1 cellular context compared by ENCODE assay signal in genomic region chr1:40344597-40344996, GRCh38.
TF ChIP-seq lines count a peak whose summit lies in the region.

No MANE protein-coding gene starts in this region.

TF ChIP-seq in HepG2, 621 proteins besides CTCF, POLR2A, EP300 and RAD21:
- TF ChIP-seq HMG20B (CRISPR knock-in tag; conservative IDR thresholded peaks at IDR 0.05) (0 out of 2 replicates have a peak, but pooled peaks have one; percentile 36), SALL1 (CRISPR knock-in tag; IDR thresholded peaks at IDR 0.05) (0 out of 2 replicates have a peak, but pooled peaks have one; percentile 27), GFI1 (CRISPR knock-in tag; IDR thresholded peaks at IDR 0.05; ENCODE audit: borderline replicate concordance) (peak; percentile 94), ZNF740 (CRISPR knock-in tag; IDR thresholded peaks at IDR 0.05) (no peak), HBP1 (CRISPR knock-in tag; IDR thresholded peaks at IDR 0.05; ENCODE audit: low read depth) (no peak), BHLHE40 (IDR thresholded peaks at IDR 0.05; ENCODE audit: low read length) (no peak), ZNF784 (CRISPR knock-in tag; IDR thresholded peaks at IDR 0.05; ENCODE audit: borderline replicate concordance) (no peak), ZFYVE20 (CRISPR knock-in tag; IDR thresholded peaks at IDR 0.05; ENCODE audit: borderline replicate concordance, low read depth) (no peak), ZNF276 (CRISPR knock-in tag; IDR thresholded peaks at IDR 0.05; ENCODE audit: low read depth) (no peak), ZNF670 (CRISPR knock-in tag; IDR thresholded peaks at IDR 0.05; ENCODE audit: borderline replicate concordance) (no peak), MXI1 (IDR thresholded peaks at IDR 0.05; ENCODE audit: borderline replicate concordance, low read depth, low read length) (no peak), MAFG (CRISPR knock-in tag; IDR thresholded peaks at IDR 0.05) (no peak), ZNF615 (CRISPR knock-in tag; IDR thresholded peaks at IDR 0.05; ENCODE audit: borderline replicate concordance) (no peak), ZNF567 (CRISPR knock-in tag; IDR thresholded peaks at IDR 0.05; ENCODE audit: borderline replicate concordance) (no peak), ZSCAN29 (CRISPR knock-in tag; conservative IDR thresholded peaks at IDR 0.05) (no peak), GABPA (IDR thresholded peaks at IDR 0.05; ENCODE audit: low read depth, low read length) (no peak), GABPA (CRISPR knock-in tag; IDR thresholded peaks at IDR 0.05; ENCODE audit: low read depth) (no peak), MTF2 (CRISPR knock-in tag; IDR thresholded peaks at IDR 0.05; ENCODE audit: borderline replicate concordance) (no peak), ZNF251 (CRISPR knock-in tag; IDR thresholded peaks at IDR 0.05) (no peak), PHF20 (CRISPR knock-in tag; IDR thresholded peaks at IDR 0.05) (no peak), MIXL1 (CRISPR knock-in tag; IDR thresholded peaks at IDR 0.05) (no peak), THYN1 (CRISPR knock-in tag; IDR thresholded peaks at IDR 0.05; ENCODE audit: borderline replicate concordance, low read depth) (no peak), ZNF446 (CRISPR knock-in tag; IDR thresholded peaks at IDR 0.05) (no peak), SKI (IDR thresholded peaks at IDR 0.05; ENCODE audit: partially characterized antibody) (no peak), ETS1 (CRISPR knock-in tag; IDR thresholded peaks at IDR 0.05) (no peak), HOXA5 (CRISPR knock-in tag; IDR thresholded peaks at IDR 0.05) (no peak), KAT8 (CRISPR knock-in tag; IDR thresholded peaks at IDR 0.05) (no peak), CEBPB (IDR thresholded peaks at IDR 0.05; ENCODE audit: borderline replicate concordance, low read depth, low read length) (peak; percentile 43; the same call in 1 of the 2 replicates), ZNF792 (CRISPR knock-in tag; IDR thresholded peaks at IDR 0.05) (no peak), ZNF720 (CRISPR knock-in tag; IDR thresholded peaks at IDR 0.05) (no peak), STAG1 (CRISPR knock-in tag; IDR thresholded peaks at IDR 0.05) (0 out of 2 replicates have a peak, but pooled peaks have one; percentile 19), SP140L (CRISPR knock-in tag; IDR thresholded peaks at IDR 0.05; ENCODE audit: borderline replicate concordance) (no peak), HNRNPL (IDR thresholded peaks at IDR 0.05; ENCODE audit: low read depth, low read length) (no peak), ZNF225 (CRISPR knock-in tag; IDR thresholded peaks at IDR 0.05) (no peak), TBX3 (IDR thresholded peaks at IDR 0.05; ENCODE audit: borderline replicate concordance) (no peak), U2AF1 (optimal IDR thresholded peaks at IDR 0.05; ENCODE audit: low read depth, low read length) (no peak), MAZ (IDR thresholded peaks at IDR 0.05; ENCODE audit: borderline replicate concordance, low read depth, low read length) (peak; percentile 52; the same call in 1 of the 2 replicates), MAZ (CRISPR knock-in tag; IDR thresholded peaks at IDR 0.05; ENCODE audit: low read depth) (no peak), RFXANK (CRISPR knock-in tag; IDR thresholded peaks at IDR 0.05) (no peak), ZNF121 (CRISPR knock-in tag; IDR thresholded peaks at IDR 0.05) (peak; percentile 18; the same call in 1 of the 2 replicates), ZNF503 (CRISPR knock-in tag; IDR thresholded peaks at IDR 0.05) (no peak), CEBPG (CRISPR knock-in tag; IDR thresholded peaks at IDR 0.05) (0 out of 2 replicates have a peak, but pooled peaks have one; percentile 5), HNRNPK (IDR thresholded peaks at IDR 0.05; ENCODE audit: low read depth, low read length, poor library complexity, severe bottlenecking) (no peak), MED8 (CRISPR knock-in tag; IDR thresholded peaks at IDR 0.05; ENCODE audit: insufficient replicate concordance) (no peak), ELF3 (CRISPR knock-in tag; IDR thresholded peaks at IDR 0.05) (0 out of 2 replicates have a peak, but pooled peaks have one; percentile 15), ARID3A (IDR thresholded peaks at IDR 0.05; ENCODE audit: low read depth, low read length) (peak; percentile 27; the same call in 1 of the 2 replicates), ZNF564 (CRISPR knock-in tag; IDR thresholded peaks at IDR 0.05) (no peak), ZNF790 (CRISPR knock-in tag; IDR thresholded peaks at IDR 0.05; ENCODE audit: borderline replicate concordance) (no peak), BRD4 (CRISPR knock-in tag; IDR thresholded peaks at IDR 0.05) (no peak), REL (CRISPR knock-in tag; conservative IDR thresholded peaks at IDR 0.05) (no peak), THAP7 (CRISPR knock-in tag; IDR thresholded peaks at IDR 0.05) (no peak), ZNF646 (CRISPR knock-in tag; IDR thresholded peaks at IDR 0.05) (no peak)
